In genomic region chr1:5949074-5949760, GRCh38 we compare ENCODE assay signal across 14 cellular contexts. TPM values are rescaled to one million over a fixed set of nuclear protein-coding genes. Genes with fewer than 3 reads are reported as not detected.
DNase-seq lines count a peak whose midpoint lies in the region; ATAC-seq and TF ChIP-seq lines count a peak whose summit lies in the region.
"Had no signal": no experiment of that assay in that cellular context is flagged by ENCODE, and none has a peak within 500 bp of the region (broad histone marks: within the 10 kb centered on the region; RNA-seq: fewer than 3 reads in every experiment).

No MANE protein-coding gene starts in this region.

- no peaks in the 10 kb centered on the region for H3K4me1 Mint-ChIP-seq in WTC11
- H3K4me1 Mint-ChIP-seq in endothelial cell (ENCODE audit: unreplicated experiment): no peaks in the 10 kb centered on the region

- no peak overlapping the region for H3K4me3 Mint-ChIP-seq in WTC11
- H3K4me3 Mint-ChIP-seq in endothelial cell (ENCODE audit: unreplicated experiment): no peak overlapping the region
- H3K4me3 Mint-ChIP-seq: dendritic cell treated with granulocyte-macrophage colony-stimulating factor and Interleukin-4, amounts not matched to agents 40 ng/mL and 50 ng/mL, for 4 days had no signal

- no peak overlapping the region for H3K27ac ChIP-seq in DND-41 (ENCODE audit: low read length)
- H3K27ac ChIP-seq: SJSA1, spleen had no signal

- no peak overlapping the region; the same call in 1 of the 2 replicates for H3K27ac Mint-ChIP-seq in WTC11
- H3K27ac Mint-ChIP-seq in endothelial cell (ENCODE audit: unreplicated experiment): no peak overlapping the region
- H3K27ac Mint-ChIP-seq: dendritic cell treated with granulocyte-macrophage colony-stimulating factor and Interleukin-4, amounts not matched to agents 40 ng/mL and 50 ng/mL, for 4 days had no signal

- no peaks in the 10 kb centered on the region for H3K4me1 ChIP-seq in DND-41 (ENCODE audit: insufficient read depth, low read length)
- H3K4me1 ChIP-seq: HAP-1, SJSA1, spleen had no signal

- H3K27me3 Mint-ChIP-seq in WTC11 (ENCODE audit: low read depth) (no peaks in the 10 kb centered on the region), endothelial cell (ENCODE audit: unreplicated experiment) (no peaks in the 10 kb centered on the region)
- H3K27me3 Mint-ChIP-seq: dendritic cell treated with granulocyte-macrophage colony-stimulating factor and Interleukin-4, amounts not matched to agents 40 ng/mL and 50 ng/mL, for 4 days had no signal

- no peak overlapping the region for H2AFZ ChIP-seq in DND-41 (ENCODE audit: low read depth, low read length)

- H3K9ac ChIP-seq in DND-41 (ENCODE audit: low read depth, low read length): no peak overlapping the region

- TF ChIP-seq CTCF in DND-41 (IDR thresholded peaks at IDR 0.05; ENCODE audit: borderline replicate concordance, extremely low read depth, low read length, poor library complexity, severe bottlenecking) (peak; percentile 51), WTC11 (IDR thresholded peaks at IDR 0.05) (peak; percentile 21; the same call in 1 of the 2 replicates), endothelial cell (IDR thresholded peaks at IDR 0.05; ENCODE audit: unreplicated experiment) (no peak)

- ATAC-seq in DND-41 (ENCODE audit: insufficient read depth, low read depth) (no peak), WTC11 (peak; percentile 55), HG03095 (IDR thresholded peaks at IDR 0.05; ENCODE audit: unreplicated experiment) (no peak)
- ATAC-seq: activated naive CD4-positive, alpha-beta T cell treated with anti-CD3 and anti-CD28 coated beads, Interleukin-2, amount 50 U/mL, for 72 hours had no signal

- H3K9me3 Mint-ChIP-seq in WTC11: no peaks in the 10 kb centered on the region
- H3K9me3 Mint-ChIP-seq in endothelial cell (ENCODE audit: unreplicated experiment): no peaks in the 10 kb centered on the region
- H3K9me3 Mint-ChIP-seq: activated naive CD4-positive, alpha-beta T cell treated with anti-CD3 and anti-CD28 coated beads, Interleukin-2, amount 50 U/mL, for 72 hours; dendritic cell treated with granulocyte-macrophage colony-stimulating factor and Interleukin-4, amounts not matched to agents 40 ng/mL and 50 ng/mL, for 4 days had no signal

- peaks cover 7% of the 10 kb centered on the region; the same call in 1 of the 2 replicates for H4K20me1 ChIP-seq in DND-41 (ENCODE audit: insufficient read depth, low read length)

- CTCF ChIA-PET in WTC11 (lab: Charles Lee): interaction anchor here (1.0 to 1.7 kb wide), 5 partner anchors 16 to 86 kb away, joined by 3 to 6 read pairs (median 3); no protein-coding TSS in a partner anchor

- no peak overlapping the region for H3K4me2 ChIP-seq in DND-41 (ENCODE audit: insufficient read depth, low read length)

- H3K9me3 ChIP-seq in DND-41 (ENCODE audit: insufficient read depth, low read length, severe bottlenecking): no peaks in the 10 kb centered on the region
- H3K9me3 ChIP-seq: HAP-1, SJSA1, spleen had no signal

- DNase-seq in DND-41 (no peak), HuH-7.5 (ENCODE audit: low spot score) (peak; percentile 75), WTC11 (ENCODE audit: low spot score) (no peak), myocyte (ENCODE audit: low read depth) (peak; percentile 69), NCI-H526 (lab: John Stamatoyannopoulos, UW) (no peak), endothelial cell (ENCODE audit: low spot score) (no peak)
- DNase-seq: hypothalamus, NCI-H1105, spleen had no signal

- H3K36me3 Mint-ChIP-seq in WTC11 (no peaks in the 10 kb centered on the region; the same call in none of the 2 replicates), endothelial cell (ENCODE audit: low read depth, unreplicated experiment) (no peaks in the 10 kb centered on the region)
- H3K36me3 Mint-ChIP-seq: activated naive CD4-positive, alpha-beta T cell treated with anti-CD3 and anti-CD28 coated beads, Interleukin-2, amount 50 U/mL, for 72 hours had no signal

- H3K4me3 ChIP-seq in DND-41 (ENCODE audit: low read depth in 1 of 2, low read length in 2 of 2): no peak overlapping the region
- H3K4me3 ChIP-seq: HAP-1, SJSA1, spleen had no signal

- H3K27me3 ChIP-seq in DND-41 (ENCODE audit: insufficient read depth, low read length, poor library complexity): no peaks in the 10 kb centered on the region
- H3K27me3 ChIP-seq: SJSA1, spleen had no signal

- H3K36me3 ChIP-seq in DND-41 (ENCODE audit: insufficient read depth, low read length): peaks cover 63% of the 10 kb centered on the region
- H3K36me3 ChIP-seq: HAP-1 had no signal

- H3K79me2 ChIP-seq in DND-41 (ENCODE audit: insufficient read depth, low read length): no peaks in the 10 kb centered on the region

- POLR2A ChIA-PET in WTC11 (lab: Charles Lee): no interaction called here

TF ChIP-seq in WTC11, 78 proteins besides CTCF, POLR2A, EP300 and RAD21:
- TF ChIP-seq CREM (CRISPR knock-in tag; IDR thresholded peaks at IDR 0.05) (no peak), RELA (CRISPR knock-in tag; IDR thresholded peaks at IDR 0.05; ENCODE audit: borderline replicate concordance) (no peak), HMGA2 (CRISPR knock-in tag; IDR thresholded peaks at IDR 0.05) (no peak), ZNF281 (CRISPR knock-in tag; IDR thresholded peaks at IDR 0.05) (no peak), NFYB (CRISPR knock-in tag; conservative IDR thresholded peaks at IDR 0.05; ENCODE audit: low read depth) (no peak), STAT6 (CRISPR knock-in tag; conservative IDR thresholded peaks at IDR 0.05; ENCODE audit: low read depth) (no peak), OVOL2 (CRISPR knock-in tag; IDR thresholded peaks at IDR 0.05; ENCODE audit: borderline replicate concordance) (no peak), ZBTB21 (CRISPR knock-in tag; IDR thresholded peaks at IDR 0.05; ENCODE audit: borderline replicate concordance) (no peak), ZSCAN18 (CRISPR knock-in tag; IDR thresholded peaks at IDR 0.05) (no peak), PRRX2 (CRISPR knock-in tag; IDR thresholded peaks at IDR 0.05) (no peak), SOX15 (CRISPR knock-in tag; IDR thresholded peaks at IDR 0.05) (no peak), TEAD1 (CRISPR knock-in tag; IDR thresholded peaks at IDR 0.05) (no peak)

RNA-seq across cellular contexts. Expression of gene NPHP4, which starts 43.0 kb away (rescaled TPM):
- total RNA-seq in WTC11 (2021) (10.6 to 16.8 TPM (median 12.0 TPM) in 3 replicates), myocyte (2.9 and 4.4 TPM in 2 replicates), endothelial cell (ENCODE audit: unreplicated experiment) (15.3 TPM)
- polyA plus RNA-seq in myocyte (2012): 7.7 TPM

Comparison
In these comparisons a context has a peak if more than half of its experiments do, and no peak if none do; other contexts are left out.
1. DNase-seq: peak in HuH-7.5 (single experiment) and myocyte (single experiment); none in DND-41 (single experiment), WTC11 (single experiment), NCI-H526 (0 of 2) and endothelial cell (single experiment).